ENCODE assay signal across 8 cellular contexts in the genomic region with DNA sequence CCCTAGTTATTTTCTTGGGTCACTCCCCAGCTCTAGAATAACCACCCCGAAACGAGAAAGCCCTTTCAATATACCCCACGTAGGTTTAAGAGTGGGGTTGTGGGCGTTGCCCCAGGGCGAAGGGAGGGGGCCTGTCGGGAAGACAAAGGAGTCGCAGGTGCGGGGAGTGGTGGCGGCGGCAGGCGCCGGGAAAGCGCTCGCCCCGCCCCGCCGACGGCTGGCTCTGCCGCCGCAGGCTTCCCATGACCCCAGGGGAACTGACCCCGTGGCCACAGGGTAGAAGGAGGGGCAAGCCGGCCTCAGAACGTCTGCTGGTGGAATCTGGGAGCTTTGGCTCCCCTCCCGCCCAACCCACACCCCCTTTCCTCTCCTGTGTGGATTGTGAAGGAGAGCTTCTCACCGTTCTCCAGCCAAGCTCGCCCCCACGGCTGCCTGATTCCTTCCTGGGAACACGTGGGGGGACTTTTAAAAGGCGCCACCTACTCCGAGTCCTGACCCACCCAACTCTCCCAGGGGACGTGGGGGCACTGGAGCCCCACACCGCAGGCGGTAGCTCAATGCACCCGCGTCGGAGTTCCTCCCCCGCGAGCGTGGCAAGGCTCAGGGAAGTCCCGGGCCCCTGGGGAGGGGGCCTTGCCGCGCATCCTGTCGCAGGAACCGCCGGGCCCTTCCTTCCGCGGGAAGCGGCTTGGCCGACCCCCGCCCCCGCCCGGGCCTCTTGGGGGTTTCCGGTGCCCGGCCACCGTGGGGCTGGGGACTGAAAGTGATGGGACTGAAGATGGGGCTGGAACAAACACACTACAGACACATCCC. TPM values are rescaled to one million over a fixed set of nuclear protein-coding genes. Genes with fewer than 3 reads are reported as not detected.
DNase-seq lines count a peak whose midpoint lies in the region; ATAC-seq lines count a peak whose summit lies in the region.

No MANE protein-coding gene starts in this region.

- ATAC-seq in left ventricle myocardium superior (peak; percentile 4), HG03457 (IDR thresholded peaks at IDR 0.05; ENCODE audit: unreplicated experiment) (no peak)

- DNase-seq in EH (ENCODE audit: low read depth) (peak; percentile 76), HuH-7.5 (ENCODE audit: low spot score) (peak; percentile 92), SW 1271 (lab: John Stamatoyannopoulos, UW) (peak; percentile 41 to 76), amniotic stem cell (lab: John Stamatoyannopoulos, UW) (peak; percentile 69), left ventricle myocardium superior (peak; percentile 85), renal cortical epithelial cell (ENCODE audit: low read depth) (peak; percentile 76), NCI-H187 (lab: John Stamatoyannopoulos, UW) (no peak)

- intact Hi-C loops in left ventricle myocardium superior (cut with micrococcal nuclease), result no loop called here

RNA-seq across cellular contexts. Expression of gene IER2, which starts 5.5 kb away (rescaled TPM):
- total RNA-seq in left ventricle myocardium superior (19.8 TPM), renal cortical epithelial cell (15.6 and 27.9 TPM in 2 replicates)

RNA-seq across cellular contexts. Expression of gene STX10, which starts 5.5 kb away (rescaled TPM):
- total RNA-seq in left ventricle myocardium superior (46.4 TPM), renal cortical epithelial cell (37.1 and 67.0 TPM in 2 replicates)

RNA-seq across cellular contexts. Expression of gene NACC1, which starts 37.6 kb away (rescaled TPM):
- total RNA-seq in left ventricle myocardium superior (50.0 TPM), renal cortical epithelial cell (36.5 and 119 TPM in 2 replicates)

RNA-seq across cellular contexts. Expression of gene TRMT1, which starts 39.1 kb away (rescaled TPM):
- 22.4 TPM for total RNA-seq in left ventricle myocardium superior
- total RNA-seq in renal cortical epithelial cell, result 30.0 and 32.8 TPM in 2 replicates

RNA-seq across cellular contexts. Expression of gene LYL1, which starts 53.0 kb away (rescaled TPM):
- total RNA-seq in left ventricle myocardium superior (8.8 TPM), renal cortical epithelial cell (0.20 and 1.7 TPM in 2 replicates)

Comparison
In these comparisons a context has a peak if more than half of its experiments do, and no peak if none do; other contexts are left out.
1. DNase-seq: peak in EH (single experiment), HuH-7.5 (single experiment), SW 1271 (2 of 2), amniotic stem cell (single experiment), left ventricle myocardium superior (single experiment) and renal cortical epithelial cell (single experiment); none in NCI-H187 (0 of 2).